9 cellular contexts compared by ENCODE assay signal in the genomic region with DNA sequence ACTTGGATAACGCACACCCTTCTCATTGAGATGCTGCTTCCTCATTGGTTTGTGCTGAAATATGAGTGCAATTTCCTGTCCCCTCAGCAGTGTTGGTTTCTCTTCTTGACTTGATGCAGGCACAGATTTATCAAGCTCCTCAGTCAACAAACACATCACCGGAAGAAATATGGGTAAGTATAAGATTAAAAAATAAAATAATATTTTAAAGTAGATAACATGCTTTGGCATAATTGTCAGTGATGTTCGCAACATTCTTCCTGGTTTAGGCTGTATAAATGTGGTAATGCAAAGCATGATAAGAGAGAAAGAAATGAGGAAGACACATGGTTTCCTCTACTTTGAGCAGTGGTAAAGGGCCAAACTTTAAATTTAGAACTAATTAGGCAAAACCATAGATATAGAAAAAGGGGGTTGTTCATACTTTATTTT. TPM values are rescaled to one million over a fixed set of nuclear protein-coding genes. Genes with fewer than 3 reads are reported as not detected.
DNase-seq lines count a peak whose midpoint lies in the region; ATAC-seq, FAIRE-seq and TF ChIP-seq lines count a peak whose summit lies in the region.
"Had no signal": no experiment of that assay in that cellular context is flagged by ENCODE, and none has a peak within 500 bp of the region (broad histone marks: within the 10 kb centered on the region; RNA-seq: fewer than 3 reads in every experiment).

A gene with protein sequence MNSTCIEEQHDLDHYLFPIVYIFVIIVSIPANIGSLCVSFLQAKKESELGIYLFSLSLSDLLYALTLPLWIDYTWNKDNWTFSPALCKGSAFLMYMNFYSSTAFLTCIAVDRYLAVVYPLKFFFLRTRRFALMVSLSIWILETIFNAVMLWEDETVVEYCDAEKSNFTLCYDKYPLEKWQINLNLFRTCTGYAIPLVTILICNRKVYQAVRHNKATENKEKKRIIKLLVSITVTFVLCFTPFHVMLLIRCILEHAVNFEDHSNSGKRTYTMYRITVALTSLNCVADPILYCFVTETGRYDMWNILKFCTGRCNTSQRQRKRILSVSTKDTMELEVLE (plus strand): TSS at position 86 of the 432 bp plus-strand sequence. CDS start 5,713 bp downstream, outside the sequence.

- no peaks in the 10 kb centered on the region for H3K4me1 ChIP-seq in astrocyte (ENCODE audit: insufficient read depth, low read length)

- H3K27ac Mint-ChIP-seq in astrocyte (ENCODE audit: unreplicated experiment), result peak within 1 kb of the TSS; percentile 18

- H3K9me3 Mint-ChIP-seq in astrocyte (ENCODE audit: unreplicated experiment), result no peaks in the 10 kb centered on the region

- no peak within 1 kb of the TSS for H2AFZ ChIP-seq in astrocyte (ENCODE audit: low read depth, low read length)

- ATAC-seq in GM18498 (IDR thresholded peaks at IDR 0.05; ENCODE audit: unreplicated experiment) (peak; percentile 75), GM21526 (IDR thresholded peaks at IDR 0.05; ENCODE audit: low FRiP score, unreplicated experiment) (peak; percentile 74)

- no peak for TF ChIP-seq CTCF in astrocyte (IDR thresholded peaks at IDR 0.05; ENCODE audit: insufficient read depth, low read depth, low read length)

- H3K4me3 Mint-ChIP-seq in astrocyte (ENCODE audit: unreplicated experiment), result no peak within 1 kb of the TSS

- H3K27me3 ChIP-seq in astrocyte (ENCODE audit: insufficient read depth, low read length), result no peaks in the 10 kb centered on the region

- no peaks in the 10 kb centered on the region for H4K20me1 ChIP-seq in astrocyte (ENCODE audit: insufficient read depth, low read length)

- H3K36me3 ChIP-seq in astrocyte (ENCODE audit: insufficient read depth, low read length), result no peaks in the 10 kb centered on the region

- H3K4me2 ChIP-seq in astrocyte (ENCODE audit: low read length), result peak within 1 kb of the TSS; percentile 17

- no peak within 1 kb of the TSS for H3K9ac ChIP-seq in astrocyte (ENCODE audit: low read length)

- H3K9me3 ChIP-seq in astrocyte (ENCODE audit: insufficient read depth, low read depth, low read length), result no peaks in the 10 kb centered on the region

- no peak within 1 kb of the TSS for H3K4me3 ChIP-seq in astrocyte (ENCODE audit: insufficient read depth, low read depth, low read length)

- peaks cover 8% of the 10 kb centered on the region for H3K4me1 Mint-ChIP-seq in astrocyte (ENCODE audit: low read depth, unreplicated experiment)

- H3K79me2 ChIP-seq in astrocyte (ENCODE audit: insufficient read depth, low read length), result no peaks in the 10 kb centered on the region

- no peaks in the 10 kb centered on the region for H3K36me3 Mint-ChIP-seq in astrocyte (ENCODE audit: low read depth, unreplicated experiment)

- in situ Hi-C loops in KBM-7 (cut with MboI; ENCODE audit: low pct_unique_long_range_greater_than_20kb, low sequenced_read_pairs), result no loop called here

- no peak for FAIRE-seq in astrocyte (lab: Jason Lieb, UNC)

- H3K27me3 Mint-ChIP-seq in astrocyte (ENCODE audit: low read depth, unreplicated experiment), result no peaks in the 10 kb centered on the region

- DNase-seq in KBM-7 (peak; percentile 70), astrocyte (ENCODE audit: low read depth) (no peak), NCI-H69 (lab: John Stamatoyannopoulos, UW) (no peak), NCI-H146 treated with DMSO at 0.1 percent for 48 hours (lab: John Stamatoyannopoulos, UW; ENCODE audit: unreplicated experiment) (no peak)
- DNase-seq in stimulated activated naive CD4-positive, alpha-beta T cell treated with Interleukin-2 at 50 U/mL for 16 hours (lab: John Stamatoyannopoulos, UW), result peak; percentile 17
- DNase-seq in activated CD8-positive, alpha-beta memory T cell treated with anti-CD3 and anti-CD28 coated beads, Interleukin-2, amount 50 U/mL, for 48 hours, result no peak

- H3K27ac ChIP-seq in astrocyte (ENCODE audit: low read depth, low read length), result no peak within 1 kb of the TSS
- H3K27ac ChIP-seq: VCaP had no signal

RNA-seq across cellular contexts. Expression of the gene that starts here (rescaled TPM):
- total RNA-seq in astrocyte, result 0.50 and 0.54 TPM in 2 replicates

Comparison
In these comparisons a context has a peak if more than half of its experiments do, and no peak if none do; other contexts are left out.
1. DNase-seq: peak in KBM-7 (single experiment) and stimulated activated naive CD4-positive, alpha-beta T cell treated with Interleukin-2 at 50 U/mL for 16 hours (single experiment); none in astrocyte (single experiment), NCI-H69 (single experiment), NCI-H146 treated with DMSO at 0.1 percent for 48 hours (single experiment) and activated CD8-positive, alpha-beta memory T cell treated with anti-CD3 and anti-CD28 coated beads, Interleukin-2, amount 50 U/mL, for 48 hours (single experiment).